ENCODE assay signal across 9 cellular contexts in the genomic region with DNA sequence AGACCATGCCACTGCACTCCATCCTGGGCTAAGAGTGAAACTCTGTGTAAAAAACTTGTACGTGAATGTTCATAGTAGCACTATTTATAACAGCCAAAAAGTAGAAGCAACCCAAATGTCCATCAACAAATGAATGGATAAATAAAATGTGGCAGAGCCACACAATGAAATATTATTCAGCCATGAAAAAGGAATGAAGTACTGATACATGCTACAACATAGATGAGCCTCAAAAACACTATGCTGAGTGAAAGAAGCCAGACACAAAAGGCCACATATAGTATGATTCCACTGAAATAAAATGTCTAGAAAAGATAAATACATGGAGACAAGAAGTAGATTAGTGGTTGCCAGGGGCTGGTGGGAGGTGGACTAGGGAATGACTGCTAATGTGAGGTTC.
"Had no signal": no experiment of that assay in that cellular context is flagged by ENCODE, and none has a peak within 500 bp of the region (broad histone marks: within the 10 kb centered on the region; RNA-seq: fewer than 3 reads in every experiment).

No MANE protein-coding gene starts in this region.

- H3K36me3 Mint-ChIP-seq: IgD-negative memory B cell had no signal

- H3K4me2 ChIP-seq: KMS-11 had no signal

- FAIRE-seq: HepG2, HTR-8/SVneo had no signal

- H3K4me1 Mint-ChIP-seq: IgD-negative memory B cell had no signal

- ATAC-seq: HepG2 had no signal

- H3K9ac ChIP-seq: KMS-11 had no signal

- H3K4me3 Mint-ChIP-seq: IgD-negative memory B cell had no signal

- H3K27ac ChIP-seq: HL-60, KMS-11 had no signal

- H3K27ac Mint-ChIP-seq: IgD-negative memory B cell had no signal

- DNase-seq: IMR-90, Karpas-422, KBM-7, KG1 had no signal
